2 cellular contexts compared by ENCODE assay signal in genomic region chr10:95580140-95580539, GRCh38.
TF ChIP-seq lines count a peak whose summit lies in the region.

No MANE protein-coding gene starts in this region.

TF ChIP-seq in GM23338, 12 proteins besides CTCF, POLR2A, EP300 and RAD21:
- TF ChIP-seq ZNF462 (CRISPR knock-in tag; IDR thresholded peaks at IDR 0.05) (no peak), NANOG (IDR thresholded peaks at IDR 0.05; ENCODE audit: borderline replicate concordance) (no peak), EZH2 (IDR thresholded peaks at IDR 0.05; ENCODE audit: low read depth, unreplicated experiment) (no peak), ZNF114 (CRISPR knock-in tag; IDR thresholded peaks at IDR 0.05) (no peak), JUNB (IDR thresholded peaks at IDR 0.05; ENCODE audit: unreplicated experiment) (no peak), ZNF331 (CRISPR knock-in tag; IDR thresholded peaks at IDR 0.05; ENCODE audit: low read depth) (no peak), EZH2phosphoT487 (IDR thresholded peaks at IDR 0.05; ENCODE audit: unreplicated experiment) (no peak), CREB1 (CRISPR knock-in tag; IDR thresholded peaks at IDR 0.05; ENCODE audit: low read depth) (no peak), STAT1 (IDR thresholded peaks at IDR 0.05; ENCODE audit: unreplicated experiment) (no peak), REST (IDR thresholded peaks at IDR 0.05; ENCODE audit: unreplicated experiment) (no peak), ETS1 (IDR thresholded peaks at IDR 0.05) (no peak), POLR2AphosphoS5 (IDR thresholded peaks at IDR 0.05; ENCODE audit: low read depth) (no peak)

TF ChIP-seq in SK-N-SH treated with all-trans-retinoic acid at 6 μM for 48 hours, 23 proteins besides CTCF, POLR2A, EP300 and RAD21 (continued from another document):
- no peak for TF ChIP-seq CREB5 (CRISPR knock-in tag; IDR thresholded peaks at IDR 0.05; ENCODE audit: low read depth)
- TF ChIP-seq ZC3H10 (CRISPR knock-in tag; IDR thresholded peaks at IDR 0.05): no peak
